31 cellular contexts compared by ENCODE assay signal in the genomic region with DNA sequence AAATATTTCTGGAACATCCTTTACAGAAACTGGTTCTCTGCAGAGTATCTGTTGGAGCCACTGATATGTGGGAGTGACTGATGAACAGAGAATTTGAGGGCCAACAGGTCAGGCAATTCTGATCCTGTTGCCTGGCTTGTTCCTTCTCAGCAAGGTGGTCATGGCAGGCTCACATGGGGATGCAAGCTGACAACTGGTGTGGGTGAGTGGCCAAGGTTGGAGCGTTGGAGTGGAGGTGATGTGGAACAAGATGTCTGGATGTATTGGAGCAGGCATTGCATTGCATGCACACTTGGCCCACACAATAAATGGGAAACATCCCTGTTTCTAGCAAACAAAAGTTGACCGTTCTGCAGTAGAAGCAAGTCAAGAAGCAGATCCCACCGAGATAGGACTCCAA.
"Had no signal": no experiment of that assay in that cellular context is flagged by ENCODE, and none has a peak within 500 bp of the region (broad histone marks: within the 10 kb centered on the region; RNA-seq: fewer than 3 reads in every experiment).

No MANE protein-coding gene starts in this region.

- H3K36me3 Mint-ChIP-seq: activated naive CD4-positive, alpha-beta T cell treated with anti-CD3 and anti-CD28 coated beads, Interleukin-2, amount 10 ng/mL, durations not matched to agents 7 days and 5 days; activated naive CD8-positive, alpha-beta T cell treated with anti-CD3 and anti-CD28 coated beads, Interleukin-2, amount 10 ng/mL, durations not matched to agents 7 days and 5 days had no signal

- H3K27ac ChIP-seq: brain microvascular endothelial cell, coronary artery, dorsolateral prefrontal cortex, esophagus squamous epithelium, gastroesophageal sphincter, heart right ventricle had no signal

- H3K4me3 Mint-ChIP-seq: activated CD8-positive, alpha-beta T cell treated with anti-CD3 and anti-CD28 coated beads for 36 hours; activated naive CD4-positive, alpha-beta T cell treated with anti-CD3 and anti-CD28 coated beads, Interleukin-2, amount 10 ng/mL, durations not matched to agents 7 days and 5 days; activated naive CD8-positive, alpha-beta T cell treated with anti-CD3 and anti-CD28 coated beads, Interleukin-2, amount 10 ng/mL, durations not matched to agents 7 days and 5 days; activated T-helper 1 cell treated with anti-CD3 and anti-CD28 coated beads, Interleukin-12 subunit alpha, Interleukin-12 subunit beta, Interleukin-2, Interleukin-4 antibody, amounts not matched to agents 30 ng/mL and 10 ng/mL and 1 ng/mL, durations not matched to agents 14 hours and 24 hours and 36 hours; central memory CD8-positive, alpha-beta T cell; dendritic cell treated with granulocyte-macrophage colony-stimulating factor and Interleukin-4, amounts not matched to agents 40 ng/mL and 50 ng/mL, for 4 days; effector memory CD8-positive, alpha-beta T cell had no signal

- H3K27ac Mint-ChIP-seq: activated CD8-positive, alpha-beta T cell treated with anti-CD3 and anti-CD28 coated beads for 36 hours; activated naive CD4-positive, alpha-beta T cell treated with anti-CD3 and anti-CD28 coated beads, Interleukin-2, amount 10 ng/mL, durations not matched to agents 7 days and 5 days; activated naive CD4-positive, alpha-beta T cell treated with anti-CD3 and anti-CD28 coated beads, Interleukin-2, amount 50 U/mL, for 72 hours; activated naive CD8-positive, alpha-beta T cell treated with anti-CD3 and anti-CD28 coated beads, Interleukin-2, amount 10 ng/mL, durations not matched to agents 7 days and 5 days; activated T-helper 1 cell treated with anti-CD3 and anti-CD28 coated beads, Interleukin-12 subunit alpha, Interleukin-12 subunit beta, Interleukin-2, Interleukin-4 antibody, amounts not matched to agents 30 ng/mL and 10 ng/mL and 1 ng/mL, durations not matched to agents 14 hours and 24 hours and 36 hours; activated T-helper 2 cell treated with anti-CD3 and anti-CD28 coated beads, Interferon-gamma antibody, Interleukin-2, Interleukin-4, amounts not matched to agents 10 μg/mL and 5 μg/mL and 100 μg/mL, durations not matched to agents 14 hours and 24 hours and 36 hours; dendritic cell treated with granulocyte-macrophage colony-stimulating factor and Interleukin-4, amounts not matched to agents 40 ng/mL and 50 ng/mL, for 4 days; effector memory CD8-positive, alpha-beta T cell had no signal

- ATAC-seq: activated CD8-positive, alpha-beta T cell treated with anti-CD3 and anti-CD28 coated beads for 36 hours; activated naive CD4-positive, alpha-beta T cell treated with anti-CD3 and anti-CD28 coated beads, Interleukin-2, amount 50 U/mL, for 72 hours; effector memory CD8-positive, alpha-beta T cell; gastroesophageal sphincter; heart right ventricle had no signal

- H3K4me3 ChIP-seq: coronary artery, dorsolateral prefrontal cortex, esophagus squamous epithelium, gastroesophageal sphincter, heart right ventricle had no signal

- FAIRE-seq: astrocyte, bronchial epithelial cell had no signal

- H3K4me1 Mint-ChIP-seq: activated naive CD4-positive, alpha-beta T cell treated with anti-CD3 and anti-CD28 coated beads, Interleukin-2, amount 10 ng/mL, durations not matched to agents 7 days and 5 days; activated naive CD8-positive, alpha-beta T cell treated with anti-CD3 and anti-CD28 coated beads, Interleukin-2, amount 10 ng/mL, durations not matched to agents 7 days and 5 days; central memory CD8-positive, alpha-beta T cell had no signal

- DNase-seq: activated CD4-positive, alpha-beta T cell treated with anti-CD3 and anti-CD28 coated beads for 4 hours; activated CD4-positive, alpha-beta T cell treated with anti-CD3 and anti-CD28 coated beads, Interleukin-2, amount 50 U/mL, for 1 hour; activated CD4-positive, alpha-beta T cell treated with anti-CD3 and anti-CD28 coated beads, Interleukin-2, amount 50 U/mL, for 48 hours; activated CD4-positive, CD25-positive, alpha-beta regulatory T cell; activated CD4-positive, CD25-positive, alpha-beta regulatory T cell treated with anti-CD3 and anti-CD28 coated beads, Interleukin-2, amount 50 U/mL, for 72 hours; activated CD8-positive, alpha-beta memory T cell treated with anti-CD3 and anti-CD28 coated beads for 24 hours; activated CD8-positive, alpha-beta T cell treated with anti-CD3 and anti-CD28 coated beads for 36 hours; activated gamma-delta T cell; activated naive CD4-positive, alpha-beta T cell; activated naive CD4-positive, alpha-beta T cell treated with anti-CD3 and anti-CD28 coated beads, Interleukin-2, amount 10 ng/mL, durations not matched to agents 7 days and 5 days; activated naive CD8-positive, alpha-beta T cell treated with anti-CD3 and anti-CD28 coated beads, Interleukin-2, amount 10 ng/mL, durations not matched to agents 7 days and 5 days; activated T-cell treated with anti-CD3 and anti-CD28 coated beads, Interleukin-2, amount 50 U/mL, for 1 hour; activated T-cell treated with anti-CD3 and anti-CD28 coated beads, Interleukin-2, amount 50 U/mL, for 48 hours; brain microvascular endothelial cell; dorsolateral prefrontal cortex; effector CD4-positive, alpha-beta T cell; effector memory CD8-positive, alpha-beta T cell; erythroblast; esophagus squamous epithelium; foreskin melanocyte; heart right ventricle; T-helper 2 cell had no signal

- H3K9me3 Mint-ChIP-seq: activated T-helper 1 cell treated with anti-CD3 and anti-CD28 coated beads, Interleukin-12 subunit alpha, Interleukin-12 subunit beta, Interleukin-2, Interleukin-4 antibody, amounts not matched to agents 30 ng/mL and 10 ng/mL and 1 ng/mL, durations not matched to agents 14 hours and 24 hours and 36 hours had no signal

- H3K36me3 ChIP-seq: brain microvascular endothelial cell, esophagus squamous epithelium, gastroesophageal sphincter, heart right ventricle had no signal

- H3K4me1 ChIP-seq: esophagus squamous epithelium, gastroesophageal sphincter had no signal

- H3K27me3 ChIP-seq: brain microvascular endothelial cell, esophagus squamous epithelium, gastroesophageal sphincter had no signal

- H3K27me3 Mint-ChIP-seq: activated naive CD4-positive, alpha-beta T cell treated with anti-CD3 and anti-CD28 coated beads, Interleukin-2, amount 10 ng/mL, durations not matched to agents 7 days and 5 days; activated naive CD8-positive, alpha-beta T cell treated with anti-CD3 and anti-CD28 coated beads, Interleukin-2, amount 10 ng/mL, durations not matched to agents 7 days and 5 days; central memory CD8-positive, alpha-beta T cell; dendritic cell treated with granulocyte-macrophage colony-stimulating factor and Interleukin-4, amounts not matched to agents 40 ng/mL and 50 ng/mL, for 4 days had no signal
